Comparison of ENCODE assay signal across 27 cellular contexts in genomic region chr20:19860742-19861141, GRCh38.
DNase-seq lines count a peak whose midpoint lies in the region; ATAC-seq and TF ChIP-seq lines count a peak whose summit lies in the region.
"Had no signal": no experiment of that assay in that cellular context is flagged by ENCODE, and none has a peak within 500 bp of the region (broad histone marks: within the 10 kb centered on the region; RNA-seq: fewer than 3 reads in every experiment).

No MANE protein-coding gene starts in this region.

- H3K4me2 ChIP-seq in GM23248 (ENCODE audit: unreplicated experiment) = no peak overlapping the region
- H3K4me2 ChIP-seq: smooth muscle cell had no signal

- H2AFZ ChIP-seq in GM23248 = no peak overlapping the region

- H3K79me2 ChIP-seq in GM23248 (ENCODE audit: insufficient read depth) = no peaks in the 10 kb centered on the region

- H3K27ac ChIP-seq in GM23248 (no peak overlapping the region), Peyer's patch (peak overlapping the region in 3 of 4 donors; percentile 44 to 83 (median 70)), transverse colon (peak overlapping the region; percentile 74 to 81 (median 77)), upper lobe of left lung (no peak overlapping the region), coronary artery (no peak overlapping the region)
- H3K27ac ChIP-seq: gastrocnemius medialis, SJCRH30 had no signal

- H3K27me3 ChIP-seq in GM23248 (replicated peaks; ENCODE audit: insufficient read depth) = no peaks in the 10 kb centered on the region
- H3K27me3 ChIP-seq in Peyer's patch = no peaks in the 10 kb centered on the region
- H3K27me3 ChIP-seq in transverse colon = no peaks in the 10 kb centered on the region
- no peaks in the 10 kb centered on the region for H3K27me3 ChIP-seq in upper lobe of left lung
- H3K27me3 ChIP-seq: gastrocnemius medialis, SJCRH30 had no signal

- H3K9me2 ChIP-seq in GM23248 (ENCODE audit: insufficient read depth) = no peaks in the 10 kb centered on the region; the same call in 1 of the 2 replicates

- in situ Hi-C loops in GM23248 (cut with MboI) (no loop called here), transverse colon (cut with MboI; ENCODE audit: low pct_ligation_motif_present in 1 of 4, low pct_unique_long_range_greater_than_20kb in 1 of 4, low sequenced_read_pairs in 3 of 4) (no loop called here)

- H3K4me3 ChIP-seq in GM23248 = no peak overlapping the region
- H3K4me3 ChIP-seq in Peyer's patch = no peak overlapping the region
- H3K4me3 ChIP-seq in transverse colon = no peak overlapping the region
- H3K4me3 ChIP-seq in upper lobe of left lung = no peak overlapping the region
- H3K4me3 ChIP-seq in coronary artery = no peak overlapping the region
- H3K4me3 ChIP-seq: gastrocnemius medialis, SJCRH30, smooth muscle cell had no signal

- H3F3A ChIP-seq in GM23248 (ENCODE audit: insufficient read depth) = peaks cover 23% of the 10 kb centered on the region

- H3K36me3 ChIP-seq in GM23248 (ENCODE audit: low read depth) = no peaks in the 10 kb centered on the region
- no peaks in the 10 kb centered on the region for H3K36me3 ChIP-seq in Peyer's patch
- no peaks in the 10 kb centered on the region for H3K36me3 ChIP-seq in transverse colon
- no peaks in the 10 kb centered on the region for H3K36me3 ChIP-seq in upper lobe of left lung
- H3K36me3 ChIP-seq: gastrocnemius medialis, SJCRH30 had no signal

- WGBS in GM23248 (ENCODE audit: low coverage in 1 of 2, low lambda C conversion rate in 2 of 2, missing lambda C conversion rate in 2 of 2), 2 experiments = 70 to 73% methylated on average over 2 of the region's 2 CpGs
- 22 to 28% methylated on average over 2 of the region's 2 CpGs for WGBS in transverse colon (ENCODE audit: low coverage in 1 of 2), 2 donors
- WGBS in upper lobe of left lung, 2 donors = 85 to 91% methylated on average over 2 of the region's 2 CpGs

- no peak overlapping the region for H3K9ac ChIP-seq in GM23248

- peaks cover 26% of the 10 kb centered on the region; the same call in 1 of the 2 replicates for H3K4me1 ChIP-seq in GM23248 (ENCODE audit: insufficient read depth)
- no peaks in the 10 kb centered on the region for H3K4me1 ChIP-seq in Peyer's patch
- H3K4me1 ChIP-seq in transverse colon = peaks cover 5 to 32% (median 14%) of the 10 kb centered on the region in 4 donors
- H3K4me1 ChIP-seq in upper lobe of left lung = no peaks in the 10 kb centered on the region
- H3K4me1 ChIP-seq: gastrocnemius medialis had no signal

- intact Hi-C loops in transverse colon (cut with DNase I; ENCODE audit: low total_unique reads) = no loop called here

- peak; percentile 30 for ATAC-seq in left lobe of liver
- no peak for ATAC-seq in upper lobe of left lung (ENCODE audit: low FRiP score in 2 of 2)
- ATAC-seq: gastrocnemius medialis; left ventricle myocardium superior; naive thymus-derived CD8-positive, alpha-beta T cell; T-cell had no signal

- TF ChIP-seq EP300 in transverse colon (IDR thresholded peaks at IDR 0.05; ENCODE audit: low read depth) (no peak), upper lobe of left lung (IDR thresholded peaks at IDR 0.05) (no peak)

- TF ChIP-seq CTCF in Peyer's patch (IDR thresholded peaks at IDR 0.05) = no peak
- TF ChIP-seq CTCF in transverse colon (IDR thresholded peaks at IDR 0.05) = no peak
- TF ChIP-seq CTCF in upper lobe of left lung (IDR thresholded peaks at IDR 0.05) = no peak
- no peak for TF ChIP-seq CTCF in coronary artery (IDR thresholded peaks at IDR 0.05)

- no peaks in the 10 kb centered on the region for H4K20me1 ChIP-seq in GM23248 (ENCODE audit: insufficient read depth)

- TF ChIP-seq POLR2A in Peyer's patch (IDR thresholded peaks at IDR 0.05) = no peak
- no peak for TF ChIP-seq POLR2A in transverse colon (IDR thresholded peaks at IDR 0.05)
- no peak for TF ChIP-seq POLR2A in upper lobe of left lung (IDR thresholded peaks at IDR 0.05)

- DNase-seq in GM23248 (peak; percentile 19), Peyer's patch (no peak), left lobe of liver (ENCODE audit: low spot score) (no peak), transverse colon (no peak), upper lobe of left lung (no peak), coronary artery (ENCODE audit: low spot score) (no peak), DMS114 treated with DMSO at 0.1 percent for 48 hours (lab: John Stamatoyannopoulos, UW; ENCODE audit: unreplicated experiment) (no peak)
- DNase-seq: activated CD4-positive, alpha-beta memory T cell treated with anti-CD3 and anti-CD28 coated beads for 36 hours; activated CD4-positive, CD25-positive, alpha-beta regulatory T cell treated with anti-CD3 and anti-CD28 coated beads, Interleukin-2, amount 50 U/mL, for 72 hours; activated CD8-positive, alpha-beta memory T cell treated with anti-CD3 and anti-CD28 coated beads, Interleukin-2, amount 50 U/mL, for 48 hours; activated naive CD8-positive, alpha-beta T cell treated with anti-CD3 and anti-CD28 coated beads, Interleukin-2, amount 10 ng/mL, durations not matched to agents 7 days and 5 days; central memory CD4-positive, alpha-beta T cell; DMS 273 treated with DMSO at 0.1 percent for 48 hours; gastrocnemius medialis; hypothalamus; immature natural killer cell; KG1; left ventricle myocardium superior; MM.1S; naive thymus-derived CD8-positive, alpha-beta T cell; NCI-H2029 treated with DMSO at 0.1 percent for 48 hours; NCI-H2227 treated with DMSO at 0.1 percent for 48 hours; retina; SJCRH30; stimulated activated CD4-positive, alpha-beta T cell treated with anti-CD3 and anti-CD28 coated beads, Interleukin-1b, Interleukin-23, amount 100 ng/mL, for 48 hours; T-cell had no signal

- H3K9me3 ChIP-seq in GM23248 (ENCODE audit: low read depth) = no peaks in the 10 kb centered on the region
- no peaks in the 10 kb centered on the region for H3K9me3 ChIP-seq in Peyer's patch
- no peaks in the 10 kb centered on the region for H3K9me3 ChIP-seq in transverse colon
- no peaks in the 10 kb centered on the region for H3K9me3 ChIP-seq in upper lobe of left lung
- H3K9me3 ChIP-seq: gastrocnemius medialis, SJCRH30 had no signal

Comparison
In these comparisons a context has a peak if more than half of its experiments do, and no peak if none do; other contexts are left out.
1. H3K27ac ChIP-seq: peak in Peyer's patch (3 of 4) and transverse colon (4 of 4); none in GM23248 (single experiment), upper lobe of left lung (0 of 4) and coronary artery (0 of 2).